In the genomic region with DNA sequence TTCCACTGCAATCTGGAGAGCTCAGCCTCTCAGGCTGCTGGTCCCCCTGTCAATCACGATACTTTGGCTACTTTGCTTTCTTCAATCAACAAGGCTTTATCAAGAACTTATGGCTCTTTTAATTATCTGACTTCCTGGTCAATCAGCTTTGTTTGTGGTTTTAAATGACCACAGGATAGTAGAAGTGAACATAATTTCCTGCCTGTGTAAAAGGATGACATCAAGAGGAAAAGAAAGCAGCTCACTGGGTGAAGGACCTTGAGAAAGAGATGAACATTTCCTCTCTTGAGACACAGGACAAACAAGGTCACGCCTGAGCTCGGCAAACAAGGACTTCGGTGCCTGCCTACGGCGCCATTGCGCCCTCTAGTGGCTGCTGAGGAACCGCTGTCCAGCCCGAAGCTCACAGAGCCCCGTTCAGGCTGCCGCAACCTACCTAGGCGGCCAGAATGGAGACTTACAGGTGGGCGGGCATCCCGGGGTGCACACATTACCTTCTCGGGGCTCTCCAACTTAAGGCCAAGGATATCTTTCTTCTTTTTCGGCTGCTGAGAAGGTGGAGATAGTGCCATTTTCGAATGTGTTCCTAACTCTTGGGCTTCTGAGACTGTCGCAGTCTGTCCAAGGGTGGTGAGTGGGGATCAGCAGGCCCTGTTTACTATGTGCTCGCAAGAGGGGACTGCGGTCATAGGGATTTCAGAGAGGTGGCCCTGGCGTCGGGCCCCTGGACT, we compare ENCODE assay signal across 7 cellular contexts. TPM values are rescaled to one million over a fixed set of nuclear protein-coding genes. Genes with fewer than 3 reads are reported as not detected.
DNase-seq lines count a peak whose midpoint lies in the region; ATAC-seq and TF ChIP-seq lines count a peak whose summit lies in the region.

No MANE protein-coding gene starts in this region.

- H3K4me1 ChIP-seq in gastrocnemius medialis: peaks cover 0 to 13% of the 10 kb centered on the region in 2 donors

- H3K27me3 ChIP-seq in gastrocnemius medialis: no peaks in the 10 kb centered on the region

- peak; percentile 79 for ATAC-seq in HG02840 (IDR thresholded peaks at IDR 0.05; ENCODE audit: low FRiP score, unreplicated experiment)
- peak; percentile 96 to 98 for ATAC-seq in gastrocnemius medialis

- peak; percentile 97 for TF ChIP-seq CTCF in GM13977 (IDR thresholded peaks at IDR 0.05; ENCODE audit: extremely low read depth, insufficient read depth, missing control alignments)
- peak; percentile 95 for TF ChIP-seq CTCF in astrocyte of the cerebellum (IDR thresholded peaks at IDR 0.05; ENCODE audit: low read depth, low read length, missing control alignments)
- peak; percentile 95 to 99 (median 97) for TF ChIP-seq CTCF in gastrocnemius medialis (IDR thresholded peaks at IDR 0.05 in 4 of 5, conservative IDR thresholded peaks at IDR 0.05 in 1 of 5)

- H3K36me3 ChIP-seq in gastrocnemius medialis: no peaks in the 10 kb centered on the region

- H3K4me3 ChIP-seq in astrocyte of the cerebellum (ENCODE audit: low read depth, low read length) (no peak overlapping the region), gastrocnemius medialis (peak overlapping the region in 1 of 4 donors; percentile 28)

- DNase-seq in GM13977 (ENCODE audit: low spot score) (peak; percentile 90), NCI-H146 (lab: John Stamatoyannopoulos, UW) (peak; percentile 48), T-helper 9 cell (peak; percentile 85), astrocyte of the cerebellum (ENCODE audit: low read depth) (peak; percentile 89), hippocampal formation (lab: John Stamatoyannopoulos, UW) (peak; percentile 71 to 74), gastrocnemius medialis (peak; percentile 86 to 87)

- peak overlapping the region; percentile 61 to 79 (median 70) for H3K27ac ChIP-seq in gastrocnemius medialis

- TF ChIP-seq POLR2A in gastrocnemius medialis (IDR thresholded peaks at IDR 0.05): peak in 1 of 2 donors; percentile 25

- H3K9me3 ChIP-seq in gastrocnemius medialis: no peaks in the 10 kb centered on the region

- intact Hi-C loops in gastrocnemius medialis (cut with DNase I; ENCODE audit: low total_unique reads): loop anchor here (1.0 to 5.0 kb wide), 5 partner anchors 53 to 359 kb away; no protein-coding TSS in a partner anchor

- in situ Hi-C loops in GM13977 (cut with MboI; ENCODE audit: low pct_unique_long_range_greater_than_20kb, low sequenced_read_pairs, unreplicated experiment) (loop anchor here (10.0 kb wide), 1 partner anchor 216 kb away; no protein-coding TSS in a partner anchor), astrocyte of the cerebellum (cut with HindIII; ENCODE audit: low sequenced_read_pairs) (no loop called here), gastrocnemius medialis (cut with MboI; ENCODE audit: low sequenced_read_pairs in 4 of 4) (loop anchor here in 3 of 4 donors (5.0 kb wide), 1 partner anchor 219 kb away; no protein-coding TSS in a partner anchor)

RNA-seq across cellular contexts. Expression of gene IL1RL2, which starts 54.0 kb away (rescaled TPM):
- total RNA-seq in gastrocnemius medialis: under 1 TPM in 2 of 4 donors, not detected in 2; 0.35 to 0.49 TPM
